In genomic region chr17:42139093-42139492, GRCh38 we compare ENCODE assay signal across 1 cellular context.
TF ChIP-seq lines count a peak whose summit lies in the region.

No MANE protein-coding gene starts in this region.

TF ChIP-seq in IMR-90, 13 proteins besides CTCF, POLR2A, EP300 and RAD21:
- no peak for TF ChIP-seq ELK1 (IDR thresholded peaks at IDR 0.05; ENCODE audit: borderline replicate concordance, low read depth, low read length)
- TF ChIP-seq FOS (IDR thresholded peaks at IDR 0.05; ENCODE audit: low read depth, low read length): no peak
- TF ChIP-seq MAFK (IDR thresholded peaks at IDR 0.05; ENCODE audit: low read depth, low read length): no peak
- TF ChIP-seq USF2 (IDR thresholded peaks at IDR 0.05; ENCODE audit: low read depth, low read length): no peak
- TF ChIP-seq RCOR1 (IDR thresholded peaks at IDR 0.05; ENCODE audit: insufficient replicate concordance, low read length): no peak
- no peak for TF ChIP-seq BHLHE40 (IDR thresholded peaks at IDR 0.05; ENCODE audit: low read depth, low read length)
- no peak for TF ChIP-seq MAZ (IDR thresholded peaks at IDR 0.05; ENCODE audit: borderline replicate concordance, low read depth, low read length)
- TF ChIP-seq MXI1 (IDR thresholded peaks at IDR 0.05; ENCODE audit: borderline replicate concordance, low read depth, low read length): no peak
- TF ChIP-seq RFX5 (IDR thresholded peaks at IDR 0.05; ENCODE audit: low read depth, low read length): no peak
- TF ChIP-seq NFE2L2 (IDR thresholded peaks at IDR 0.05; ENCODE audit: low read depth, low read length): no peak
- no peak for TF ChIP-seq SMC3 (IDR thresholded peaks at IDR 0.05; ENCODE audit: low read depth, low read length)
- TF ChIP-seq CEBPB (IDR thresholded peaks at IDR 0.05; ENCODE audit: low read depth, low read length): no peak
- no peak for TF ChIP-seq CHD1 (IDR thresholded peaks at IDR 0.05; ENCODE audit: low read depth, low read length)
TF ChIP-seq in IMR-90: peak in this region for 0.
